16 cellular contexts compared by ENCODE assay signal in the genomic region with DNA sequence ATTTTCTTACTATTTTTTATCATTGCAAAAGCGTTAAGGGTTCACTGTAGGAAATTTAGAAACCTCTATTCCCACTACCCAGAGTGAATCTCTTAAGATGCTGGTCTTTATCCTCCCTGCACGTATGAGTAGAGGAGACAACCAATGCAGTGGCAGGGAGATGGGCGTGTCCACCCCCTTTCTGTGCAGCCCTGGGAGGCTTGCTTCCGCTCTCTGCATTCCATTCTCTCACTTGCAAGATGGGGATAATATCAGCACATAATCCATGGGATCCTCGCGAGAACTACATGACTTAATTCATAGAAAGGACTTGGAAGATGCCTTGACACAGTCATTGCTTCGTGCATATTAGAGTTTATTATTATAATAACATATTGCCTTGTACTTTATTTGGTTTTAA.
"Had no signal": no experiment of that assay in that cellular context is flagged by ENCODE, and none has a peak within 500 bp of the region (broad histone marks: within the 10 kb centered on the region; RNA-seq: fewer than 3 reads in every experiment).

No MANE protein-coding gene starts in this region.

- ATAC-seq: foreskin keratinocyte, gastroesophageal sphincter, heart left ventricle, left cardiac atrium, left lung, left ventricle myocardium superior, lower lobe of right lung, mucosa of descending colon had no signal

- H3K4me2 ChIP-seq: hepatocyte had no signal

- DNase-seq: dermis blood vessel endothelial cell; dorsolateral prefrontal cortex; effector CD4-positive, alpha-beta T cell; effector memory CD4-positive, alpha-beta T cell; foreskin keratinocyte; heart left ventricle; immature natural killer cell; left cardiac atrium; left lung; left ventricle myocardium superior; lower lobe of right lung; mesenchymal stem cell; mucosa of descending colon had no signal

- H2AFZ ChIP-seq: hepatocyte had no signal

- H3K9me3 ChIP-seq: gastroesophageal sphincter, heart left ventricle, left lung, lower lobe of right lung, mucosa of descending colon had no signal

- H3K36me3 ChIP-seq: gastroesophageal sphincter, heart left ventricle, left lung, lower lobe of right lung had no signal

- H3K4me1 ChIP-seq: foreskin keratinocyte, gastroesophageal sphincter, heart left ventricle, left lung, lower lobe of right lung had no signal

- H3K4me3 ChIP-seq: coronary artery, gastroesophageal sphincter, heart left ventricle, hepatocyte, left lung, lower lobe of right lung, mucosa of descending colon had no signal

- H3K79me2 ChIP-seq: hepatocyte had no signal

- H3K27me3 ChIP-seq: dorsolateral prefrontal cortex, foreskin keratinocyte, gastroesophageal sphincter, heart left ventricle, hepatocyte, left lung had no signal

- H3K27ac ChIP-seq: coronary artery, foreskin keratinocyte, gastroesophageal sphincter, heart left ventricle, hepatocyte, left lung, lower lobe of right lung had no signal
